In genomic region chr11:59008942-59009341, GRCh38 we compare ENCODE assay signal across 21 cellular contexts.
"Had no signal": no experiment of that assay in that cellular context is flagged by ENCODE, and none has a peak within 500 bp of the region (broad histone marks: within the 10 kb centered on the region; RNA-seq: fewer than 3 reads in every experiment).

No MANE protein-coding gene starts in this region.

- H3K4me2 ChIP-seq: hepatocyte had no signal

- H3K4me3 Mint-ChIP-seq: activated naive CD8-positive, alpha-beta T cell; activated T-helper 17 cell treated with anti-CD3 and anti-CD28 coated beads, Interleukin-2, amount 50 U/mL, for 72 hours; central memory CD8-positive, alpha-beta T cell; nephron had no signal

- H3K4me3 ChIP-seq: adrenal gland, ascending aorta, esophagus muscularis mucosa, hepatocyte, upper lobe of left lung had no signal

- H3K9me3 ChIP-seq: adrenal gland, ascending aorta, esophagus muscularis mucosa, neutrophil, upper lobe of left lung had no signal

- H3K27ac Mint-ChIP-seq: activated naive CD8-positive, alpha-beta T cell; activated T-helper 17 cell treated with anti-CD3 and anti-CD28 coated beads, Interleukin-2, amount 50 U/mL, for 72 hours; nephron had no signal

- DNase-seq: activated naive CD4-positive, alpha-beta T cell; activated T-cell treated with anti-CD3 and anti-CD28 coated beads, Interleukin-2, amount 50 U/mL, for 1 hour; adrenal gland; effector memory CD4-positive, alpha-beta T cell; glutamatergic neuron; left ventricle myocardium superior; mammary epithelial cell; midbrain; retina; stimulated activated CD4-positive, alpha-beta T cell treated with anti-CD3 and anti-CD28 coated beads, Interleukin-2, amount 100 ng/mL, for 48 hours; stimulated activated naive CD4-positive, alpha-beta T cell treated with Interleukin-2 at 50 U/mL for 16 hours; T-helper 1 cell; upper lobe of left lung had no signal

- H3K27me3 ChIP-seq: adrenal gland, ascending aorta, esophagus muscularis mucosa, hepatocyte, neutrophil, upper lobe of left lung had no signal

- H3K9me3 Mint-ChIP-seq: activated T-helper 17 cell treated with anti-CD3 and anti-CD28 coated beads, Interleukin-2, amount 50 U/mL, for 72 hours; central memory CD8-positive, alpha-beta T cell; nephron had no signal

- H3K27ac ChIP-seq: adrenal gland, ascending aorta, esophagus muscularis mucosa, hepatocyte, neutrophil, upper lobe of left lung had no signal

- H3K36me3 ChIP-seq: adrenal gland, ascending aorta, esophagus muscularis mucosa, neutrophil, upper lobe of left lung had no signal

- H3K4me1 Mint-ChIP-seq: activated T-helper 17 cell treated with anti-CD3 and anti-CD28 coated beads, Interleukin-2, amount 50 U/mL, for 72 hours; central memory CD8-positive, alpha-beta T cell; nephron had no signal

- H3K36me3 Mint-ChIP-seq: activated naive CD8-positive, alpha-beta T cell had no signal

- H3K4me1 ChIP-seq: adrenal gland, ascending aorta, esophagus muscularis mucosa had no signal

- ATAC-seq: activated T-helper 17 cell treated with anti-CD3 and anti-CD28 coated beads, Interleukin-2, amount 50 U/mL, for 72 hours; left ventricle myocardium superior had no signal
